In the genomic region with DNA sequence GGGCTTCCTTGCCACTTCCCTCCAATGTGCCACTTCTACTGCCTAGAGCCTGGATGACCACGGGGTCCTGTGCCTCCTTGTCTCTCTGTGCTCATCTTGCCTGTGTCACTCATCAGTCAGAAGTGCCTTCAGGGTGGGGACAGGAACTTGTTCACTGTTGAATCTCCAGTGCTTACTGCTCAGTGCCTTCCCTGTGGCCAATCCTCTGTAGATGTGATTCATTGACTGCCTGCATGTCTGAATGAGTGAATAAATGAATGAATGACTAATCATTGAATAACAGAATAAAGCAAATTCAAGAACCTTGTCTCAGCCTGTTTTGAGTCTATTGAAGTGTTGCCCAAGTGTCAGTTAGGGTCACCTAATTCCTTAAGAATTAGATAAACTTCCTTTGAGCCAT, we compare ENCODE assay signal across 21 cellular contexts. TPM values are rescaled to one million over a fixed set of nuclear protein-coding genes. Genes with fewer than 3 reads are reported as not detected.
DNase-seq lines count a peak whose midpoint lies in the region; ATAC-seq, FAIRE-seq and TF ChIP-seq lines count a peak whose summit lies in the region.
"Had no signal": no experiment of that assay in that cellular context is flagged by ENCODE, and none has a peak within 500 bp of the region (broad histone marks: within the 10 kb centered on the region; RNA-seq: fewer than 3 reads in every experiment).

No MANE protein-coding gene starts in this region.

- TF ChIP-seq CTCF in foreskin fibroblast (IDR thresholded peaks at IDR 0.05; ENCODE audit: low read depth, low read length), result no peak
- TF ChIP-seq CTCF in natural killer cell (IDR thresholded peaks at IDR 0.05), result no peak

- intact Hi-C loops in natural killer cell (cut with micrococcal nuclease), result no loop called here

- no peak overlapping the region for H3K27ac Mint-ChIP-seq in natural killer cell
- H3K27ac Mint-ChIP-seq: activated naive CD4-positive, alpha-beta T cell treated with anti-CD3 and anti-CD28 coated beads, Interleukin-2, amount 50 U/mL, for 24 hours; stimulated activated naive CD8-positive, alpha-beta T cell treated with anti-CD3 and anti-CD28 coated beads, Interleukin-15, Interleukin-2, amounts not matched to agents 100 ng/mL and 50 ng/mL, for 24 hours had no signal

- ATAC-seq in natural killer cell (no peak), HG02610 (IDR thresholded peaks at IDR 0.05; ENCODE audit: unreplicated experiment) (no peak)
- ATAC-seq: right lobe of liver had no signal

- peaks cover 14 to 21% of the 10 kb centered on the region in 2 donors for H3K27me3 Mint-ChIP-seq in natural killer cell (ENCODE audit: low read depth in 2 of 2)
- H3K27me3 Mint-ChIP-seq: activated naive CD4-positive, alpha-beta T cell treated with anti-CD3 and anti-CD28 coated beads, Interleukin-2, amount 50 U/mL, for 24 hours had no signal

- H3K4me1 Mint-ChIP-seq in natural killer cell, result peaks cover 0 to 6% of the 10 kb centered on the region in 2 donors

- no peaks in the 10 kb centered on the region for H3K36me3 Mint-ChIP-seq in natural killer cell
- H3K36me3 Mint-ChIP-seq: activated naive CD4-positive, alpha-beta T cell treated with anti-CD3 and anti-CD28 coated beads, Interleukin-2, amount 50 U/mL, for 24 hours had no signal

- TF ChIP-seq POLR2A in H54 (IDR thresholded peaks at IDR 0.05; ENCODE audit: low read depth, low read length), result no peak

- no peaks in the 10 kb centered on the region for H3K9me3 Mint-ChIP-seq in natural killer cell
- H3K9me3 Mint-ChIP-seq: activated naive CD4-positive, alpha-beta T cell treated with anti-CD3 and anti-CD28 coated beads, Interleukin-2, amount 50 U/mL, for 24 hours; stimulated activated naive CD8-positive, alpha-beta T cell treated with anti-CD3 and anti-CD28 coated beads, Interleukin-15, Interleukin-2, amounts not matched to agents 100 ng/mL and 50 ng/mL, for 24 hours had no signal

- peak; percentile 92 for FAIRE-seq in H54 (lab: Jason Lieb, UNC)

- no peak overlapping the region for H3K4me3 Mint-ChIP-seq in natural killer cell
- H3K4me3 Mint-ChIP-seq: activated naive CD4-positive, alpha-beta T cell treated with anti-CD3 and anti-CD28 coated beads, Interleukin-2, amount 50 U/mL, for 24 hours; stimulated activated naive CD8-positive, alpha-beta T cell treated with anti-CD3 and anti-CD28 coated beads, Interleukin-15, Interleukin-2, amounts not matched to agents 100 ng/mL and 50 ng/mL, for 24 hours had no signal

- DNase-seq in AG08395 (ENCODE audit: low spot score) (peak; percentile 56), H54 (ENCODE audit: insufficient read length, low spot score) (peak; percentile 52), RPMI7951 (ENCODE audit: low read depth) (peak; percentile 25), foreskin fibroblast (peak; percentile 22 to 27), NCI-H2227 (lab: John Stamatoyannopoulos, UW; ENCODE audit: unreplicated experiment) (no peak), natural killer cell (no peak), NCI-H748 (lab: John Stamatoyannopoulos, UW; ENCODE audit: unreplicated experiment) (no peak)
- DNase-seq: activated CD4-positive, alpha-beta T cell treated with anti-CD3 and anti-CD28 coated beads, Interleukin-2, amount 50 U/mL, for 48 hours; brain microvascular endothelial cell; COR-L47; erythroblast; NCI-H1694 treated with DMSO at 0.1 percent for 48 hours; NCI-H446; NK-92 treated with Interleukin-12 subunit alpha and Interleukin-12 subunit beta, amount 100 ng/mL, for 24 hours; occipital lobe; right lobe of liver; Right ventricle myocardium superior; upper lobe of left lung had no signal

- H3K4me3 ChIP-seq in foreskin fibroblast (ENCODE audit: low read depth in 1 of 2, low read length in 2 of 2), result no peak overlapping the region
- H3K4me3 ChIP-seq: right lobe of liver, upper lobe of left lung had no signal

RNA-seq across cellular contexts. Expression of gene FAM136A, which starts 42.3 kb away (rescaled TPM):
- total RNA-seq in RPMI7951 (2014; rRNA removed; shearing (Covaris generic)), result 45.0 and 50.1 TPM in 2 replicates
- total RNA-seq in natural killer cell, result 10 to 100 TPM; 32.5 to 38.3 (median 36.6) TPM

RNA-seq across cellular contexts. Expression of gene SNRPG, which starts 50.7 kb away (rescaled TPM):
- total RNA-seq in RPMI7951 (2014; rRNA removed; shearing (Covaris generic)), result 447 and 542 TPM in 2 replicates
- total RNA-seq in natural killer cell, result 10 to 100 TPM; 62.5 to 83.3 (median 73.0) TPM

Comparison
In these comparisons a context has a peak if more than half of its experiments do, and no peak if none do; other contexts are left out.
1. DNase-seq: peak in AG08395 (single experiment), H54 (single experiment), RPMI7951 (single experiment) and foreskin fibroblast (2 of 2); none in NCI-H2227 (single experiment), natural killer cell (single experiment) and NCI-H748 (single experiment).